Comparison of ENCODE assay signal across 11 cellular contexts in the genomic region with DNA sequence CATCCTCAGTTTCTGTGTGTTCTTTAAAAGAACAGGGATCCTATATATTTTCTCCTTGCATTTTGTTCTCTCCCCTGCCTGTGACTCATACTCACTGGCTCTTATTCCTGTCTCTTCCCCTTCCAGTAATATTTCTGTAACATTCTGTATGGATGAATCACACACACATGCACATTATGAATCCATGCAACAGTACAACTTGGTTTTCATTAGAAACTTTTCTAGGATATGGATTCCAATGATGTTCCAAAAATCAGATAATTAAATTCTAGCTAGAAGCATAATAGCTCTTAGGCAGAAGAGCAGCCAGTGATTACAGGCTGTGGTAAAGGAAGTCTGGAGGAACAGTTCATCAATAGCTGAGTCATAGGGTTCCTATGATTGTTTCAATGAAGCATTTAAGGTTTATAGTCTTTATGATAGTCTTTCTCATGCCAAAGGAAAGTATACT.
DNase-seq lines count a peak whose midpoint lies in the region; ATAC-seq and TF ChIP-seq lines count a peak whose summit lies in the region.
"Had no signal": no experiment of that assay in that cellular context is flagged by ENCODE, and none has a peak within 500 bp of the region (broad histone marks: within the 10 kb centered on the region; RNA-seq: fewer than 3 reads in every experiment).

No MANE protein-coding gene starts in this region.

- peak; percentile 96 for ATAC-seq in Panc1
- no peak for ATAC-seq in stimulated activated memory B cell treated with anti-CD40 and anti-IgM and Interleukin-4, amounts not matched to agents 10 μg/mL and 1 μg/mL and 100 μg/mL, for 72 hours

- in situ Hi-C loops in Panc1 (cut with HindIII; ENCODE audit: low pct_unique_long_range_greater_than_20kb, low sequenced_read_pairs) (no loop called here), KBM-7 (cut with MboI; ENCODE audit: low pct_unique_long_range_greater_than_20kb, low sequenced_read_pairs) (no loop called here)

- H2AFZ ChIP-seq in osteoblast (ENCODE audit: low read length), result peak overlapping the region; percentile 69

- no TSS peak for BruUV-seq in Panc1 (replicated peaks; lab: Mats Ljungman, UMichigan)

- H3K36me3 ChIP-seq in Panc1 (ENCODE audit: control insufficient read depth, insufficient read depth, low read length) (no peaks in the 10 kb centered on the region), osteoblast (ENCODE audit: insufficient read depth, low read length) (no peaks in the 10 kb centered on the region)
- H3K36me3 ChIP-seq: gastrocnemius medialis had no signal

- peak overlapping the region; percentile 78 for H3K4me2 ChIP-seq in osteoblast (ENCODE audit: insufficient read depth, low read length)

- no peaks in the 10 kb centered on the region for H4K20me1 ChIP-seq in osteoblast (ENCODE audit: insufficient read depth, low read length)

- H3K36me3 Mint-ChIP-seq in stimulated activated memory B cell treated with anti-CD40 and anti-IgM and Interleukin-4, amounts not matched to agents 10 μg/mL and 1 μg/mL and 100 μg/mL, for 72 hours, result no peaks in the 10 kb centered on the region

- H3K27me3 Mint-ChIP-seq in stimulated activated memory B cell treated with anti-CD40 and anti-IgM and Interleukin-4, amounts not matched to agents 10 μg/mL and 1 μg/mL and 100 μg/mL, for 72 hours, result no peaks in the 10 kb centered on the region

- H3K27ac ChIP-seq in Panc1 (ENCODE audit: low read length) (no peak overlapping the region), osteoblast (ENCODE audit: low read depth, low read length) (peak overlapping the region; percentile 94)
- H3K27ac ChIP-seq: psoas muscle had no signal

- no peaks in the 10 kb centered on the region for H3K9me3 Mint-ChIP-seq in stimulated activated memory B cell treated with anti-CD40 and anti-IgM and Interleukin-4, amounts not matched to agents 10 μg/mL and 1 μg/mL and 100 μg/mL, for 72 hours

- no peaks in the 10 kb centered on the region for H3K4me1 Mint-ChIP-seq in stimulated activated memory B cell treated with anti-CD40 and anti-IgM and Interleukin-4, amounts not matched to agents 10 μg/mL and 1 μg/mL and 100 μg/mL, for 72 hours

- POLR2A ChIA-PET in Panc1 (lab: Charles Lee), result interaction anchor here (0.6 kb wide), 1 partner anchor 735 kb away, joined by 15 read pairs; no protein-coding TSS in a partner anchor

- intact Hi-C loops in Panc1 (cut with micrococcal nuclease; ENCODE audit: unreplicated experiment), result no loop called here

- no peak overlapping the region for H3K27ac Mint-ChIP-seq in stimulated activated memory B cell treated with anti-CD40 and anti-IgM and Interleukin-4, amounts not matched to agents 10 μg/mL and 1 μg/mL and 100 μg/mL, for 72 hours

- H3K79me2 ChIP-seq in osteoblast (ENCODE audit: insufficient read depth, low read length), result no peaks in the 10 kb centered on the region

- CTCF ChIA-PET in Panc1 (lab: Charles Lee), result no interaction called here

- H3K4me3 Mint-ChIP-seq in stimulated activated memory B cell treated with anti-CD40 and anti-IgM and Interleukin-4, amounts not matched to agents 10 μg/mL and 1 μg/mL and 100 μg/mL, for 72 hours, result no peak overlapping the region

- H3K9me3 ChIP-seq in Panc1 (ENCODE audit: control insufficient read depth, insufficient read depth, low read depth, low read length) (no peaks in the 10 kb centered on the region), osteoblast (ENCODE audit: low read depth, low read length) (no peaks in the 10 kb centered on the region)
- H3K9me3 ChIP-seq: gastrocnemius medialis, psoas muscle, testis had no signal

- H3K27me3 ChIP-seq in Panc1 (ENCODE audit: control insufficient read depth, insufficient read depth, low read length), result no peaks in the 10 kb centered on the region
- H3K27me3 ChIP-seq in osteoblast (ENCODE audit: insufficient read depth, low read length), result no peaks in the 10 kb centered on the region
- H3K27me3 ChIP-seq: gastrocnemius medialis, testis had no signal

- DNase-seq in AG10803 (ENCODE audit: low read depth) (peak; percentile 96), Panc1 (ENCODE audit: low read depth, low spot score) (peak; percentile 27), epithelial cell of esophagus (ENCODE audit: low read depth) (peak; percentile 85), osteoblast (ENCODE audit: insufficient read length, low spot score, missing footprints) (peak; percentile 27), KBM-7 (no peak)
- DNase-seq in activated effector memory CD4-positive, alpha-beta T cell treated with Interleukin-2 at 50 U/mL for 16 hours, result no peak
- no peak for DNase-seq in central memory CD4-positive, alpha-beta T cell
- DNase-seq: gastrocnemius medialis, psoas muscle, testis had no signal

- H3K4me1 ChIP-seq in Panc1 (ENCODE audit: control insufficient read depth, insufficient read depth, low read length), result peaks cover 4% of the 10 kb centered on the region
- H3K4me1 ChIP-seq in osteoblast (ENCODE audit: insufficient read depth, low read length), result peaks cover 23% of the 10 kb centered on the region
- H3K4me1 ChIP-seq: gastrocnemius medialis, psoas muscle, testis had no signal

- TF ChIP-seq CTCF in AG10803 (conservative IDR thresholded peaks at IDR 0.05; ENCODE audit: low read length) (no peak), Panc1 (IDR thresholded peaks at IDR 0.05) (no peak), epithelial cell of esophagus (IDR thresholded peaks at IDR 0.05; ENCODE audit: insufficient read depth, low read depth, low read length, missing control alignments) (no peak), osteoblast (IDR thresholded peaks at IDR 0.05; ENCODE audit: extremely low read depth, low read depth, low read length) (no peak)

- peak overlapping the region; percentile 18; the same call in 1 of the 2 replicates for H3K4me3 ChIP-seq in AG10803 (ENCODE audit: low read length)
- H3K4me3 ChIP-seq in Panc1 (ENCODE audit: low read depth in 2 of 2, low read length in 2 of 2), result no peak overlapping the region
- no peak overlapping the region for H3K4me3 ChIP-seq in epithelial cell of esophagus (ENCODE audit: low read length)
- peak overlapping the region; percentile 46 for H3K4me3 ChIP-seq in osteoblast (ENCODE audit: insufficient read depth, low read length)
- H3K4me3 ChIP-seq: gastrocnemius medialis, psoas muscle, testis had no signal

Comparison
In these comparisons a context has a peak if more than half of its experiments do, and no peak if none do; other contexts are left out.
1. DNase-seq: peak in AG10803 (single experiment), Panc1 (single experiment), epithelial cell of esophagus (single experiment) and osteoblast (single experiment); none in KBM-7 (single experiment), activated effector memory CD4-positive, alpha-beta T cell treated with Interleukin-2 at 50 U/mL for 16 hours (single experiment) and central memory CD4-positive, alpha-beta T cell (single experiment).
2. H3K4me3 ChIP-seq: peak in AG10803 (single experiment) and osteoblast (single experiment); none in Panc1 (0 of 2) and epithelial cell of esophagus (single experiment).